In the genomic region with DNA sequence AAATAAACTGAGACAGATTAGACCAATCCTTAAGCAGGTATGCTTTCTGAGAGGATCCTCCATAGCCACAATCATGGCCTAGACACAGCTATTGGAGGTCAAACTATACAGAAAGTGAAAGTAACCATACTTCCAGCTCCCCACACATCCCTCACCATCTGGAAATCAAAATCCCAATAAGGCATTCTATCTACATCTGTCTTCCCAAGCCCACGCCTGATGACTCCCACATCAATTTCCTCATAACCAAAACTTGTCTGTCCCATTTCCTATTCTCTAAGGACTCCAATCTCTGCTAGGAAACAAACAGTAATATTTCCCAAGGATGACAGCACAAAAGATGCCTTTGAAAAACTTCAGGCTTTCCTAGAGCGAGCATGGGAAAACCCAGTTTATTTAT, we compare ENCODE assay signal across 14 cellular contexts.
"Had no signal": no experiment of that assay in that cellular context is flagged by ENCODE, and none has a peak within 500 bp of the region (broad histone marks: within the 10 kb centered on the region; RNA-seq: fewer than 3 reads in every experiment).

No MANE protein-coding gene starts in this region.

- H3K27ac ChIP-seq: left lung, prostate gland, right lobe of liver had no signal

- H3K4me3 ChIP-seq: left lung, prostate gland, right lobe of liver had no signal

- H3K36me3 ChIP-seq: left lung, prostate gland, right lobe of liver had no signal

- H3K4me1 ChIP-seq: left lung, prostate gland, right lobe of liver had no signal

- ATAC-seq: effector memory CD8-positive, alpha-beta T cell; left lung had no signal

- H3K27me3 ChIP-seq: left lung, right lobe of liver had no signal

- DNase-seq: activated CD4-positive, alpha-beta T cell treated with anti-CD3 and anti-CD28 coated beads, Interleukin-2, amount 10 ng/mL, durations not matched to agents 24 days and 14 days; activated CD4-positive, CD25-positive, alpha-beta regulatory T cell; activated CD8-positive, alpha-beta memory T cell treated with anti-CD3 and anti-CD28 coated beads for 24 hours; activated naive CD8-positive, alpha-beta T cell treated with anti-CD3 and anti-CD28 coated beads, Interleukin-2, amount 10 ng/mL, durations not matched to agents 7 days and 5 days; aorta; effector memory CD8-positive, alpha-beta T cell; hippocampal formation; kidney; left lung; mesendoderm; nephron progenitor cell; occipital lobe; right lobe of liver had no signal

- H3K9me3 ChIP-seq: prostate gland had no signal
